ENCODE assay signal across 1 cellular context in the genomic region with DNA sequence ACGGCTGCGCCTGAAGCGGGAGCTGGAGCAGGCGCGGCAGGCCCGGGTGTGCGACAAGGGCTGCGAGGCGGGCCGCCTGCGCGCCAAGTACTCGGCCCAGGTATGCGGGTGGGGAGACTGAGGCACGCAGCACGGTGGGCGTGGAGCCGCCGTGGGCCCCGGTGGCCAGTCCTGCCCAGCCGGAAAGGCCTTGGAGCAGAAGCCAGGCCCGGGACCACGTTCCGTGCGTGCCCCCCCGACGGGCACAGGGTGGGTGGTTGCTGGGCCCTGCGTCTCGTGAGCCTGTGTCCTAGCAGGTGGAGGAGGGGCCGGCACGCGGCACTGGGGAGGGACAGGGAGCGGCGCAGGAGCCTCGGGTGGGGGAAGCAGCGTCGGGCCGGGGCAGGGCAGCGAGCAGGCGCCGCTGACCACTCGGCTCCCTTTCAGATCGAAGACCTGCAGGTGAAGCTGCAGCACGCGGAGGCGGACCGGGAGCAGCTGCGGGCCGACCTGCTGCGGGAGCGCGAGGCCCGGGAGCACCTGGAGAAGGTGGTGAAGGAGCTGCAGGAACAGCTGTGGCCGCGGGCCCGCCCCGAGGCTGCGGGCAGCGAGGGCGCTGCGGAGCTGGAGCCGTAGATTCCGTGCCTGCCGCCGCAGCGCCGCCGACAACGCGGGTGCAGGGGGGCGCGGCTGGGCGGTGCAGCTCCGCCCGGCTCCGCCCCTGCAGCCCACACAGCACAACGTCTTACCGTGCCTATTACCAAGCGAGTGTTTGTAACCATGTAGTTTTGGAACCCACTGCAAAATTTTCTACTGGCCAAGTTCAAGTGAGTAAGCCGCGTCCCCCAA.
TF ChIP-seq lines count a peak whose summit lies in the region.

No MANE protein-coding gene starts in this region.

TF ChIP-seq in K562, 482 proteins besides CTCF, POLR2A, EP300 and RAD21:
- TF ChIP-seq RBM25 (IDR thresholded peaks at IDR 0.05; ENCODE audit: low read depth, low read length, severe bottlenecking) (no peak), IFI16 (CRISPR knock-in tag; IDR thresholded peaks at IDR 0.05) (no peak), POLR2G (IDR thresholded peaks at IDR 0.05; ENCODE audit: low read depth, low read length) (peak; percentile 19; the same call in 1 of the 2 replicates), ZNF707 (CRISPR knock-in tag; conservative IDR thresholded peaks at IDR 0.05) (no peak), FOXO4 (CRISPR knock-in tag; IDR thresholded peaks at IDR 0.05) (no peak), ZNF445 (CRISPR knock-in tag; IDR thresholded peaks at IDR 0.05; ENCODE audit: low read depth) (no peak), RUNX1 (IDR thresholded peaks at IDR 0.05; ENCODE audit: low read depth) (no peak), E2F8 (IDR thresholded peaks at IDR 0.05; ENCODE audit: low read depth, partially characterized antibody) (no peak), ZBTB33 (CRISPR knock-in tag; IDR thresholded peaks at IDR 0.05) (peak; percentile 54), NFATC3 (IDR thresholded peaks at IDR 0.05) (no peak), HNRNPL (IDR thresholded peaks at IDR 0.05; ENCODE audit: low read depth, low read length) (0 out of 2 replicates have a peak, but pooled peaks have one; percentile 69), PYGO2 (tag; IDR thresholded peaks at IDR 0.05) (no peak), SMAD2 (IDR thresholded peaks at IDR 0.05; ENCODE audit: low read depth, low read length) (no peak), STAT6 (CRISPR knock-in tag; IDR thresholded peaks at IDR 0.05) (no peak), STAT5A (IDR thresholded peaks at IDR 0.05; ENCODE audit: borderline replicate concordance, low read length) (no peak), NCOA6 (IDR thresholded peaks at IDR 0.05) (no peak), ADNP (tag; IDR thresholded peaks at IDR 0.05) (no peak), TAF15 (IDR thresholded peaks at IDR 0.05; ENCODE audit: low read depth, low read length) (no peak), ZBTB11 (CRISPR knock-in tag; IDR thresholded peaks at IDR 0.05) (no peak), NFE2 (IDR thresholded peaks at IDR 0.05; ENCODE audit: low read depth) (no peak), RBBP5 (IDR thresholded peaks at IDR 0.05; ENCODE audit: borderline replicate concordance, insufficient read depth, low read length, poor library complexity, severe bottlenecking) (no peak), YBX1 (IDR thresholded peaks at IDR 0.05) (no peak), ZFX (CRISPR knock-in tag; IDR thresholded peaks at IDR 0.05) (no peak), TSC22D4 (tag; IDR thresholded peaks at IDR 0.05) (no peak), ZKSCAN8 (CRISPR knock-in tag; IDR thresholded peaks at IDR 0.05) (no peak), ATF1 (CRISPR knock-in tag; IDR thresholded peaks at IDR 0.05) (no peak), ATF1 (tag; IDR thresholded peaks at IDR 0.05) (no peak)
- TF ChIP-seq, protein P1, sequence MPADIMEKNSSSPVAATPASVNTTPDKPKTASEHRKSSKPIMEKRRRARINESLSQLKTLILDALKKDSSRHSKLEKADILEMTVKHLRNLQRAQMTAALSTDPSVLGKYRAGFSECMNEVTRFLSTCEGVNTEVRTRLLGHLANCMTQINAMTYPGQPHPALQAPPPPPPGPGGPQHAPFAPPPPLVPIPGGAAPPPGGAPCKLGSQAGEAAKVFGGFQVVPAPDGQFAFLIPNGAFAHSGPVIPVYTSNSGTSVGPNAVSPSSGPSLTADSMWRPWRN (IDR thresholded peaks at IDR 0.05; ENCODE audit: low read depth), result no peak
- TF ChIP-seq, protein P2, sequence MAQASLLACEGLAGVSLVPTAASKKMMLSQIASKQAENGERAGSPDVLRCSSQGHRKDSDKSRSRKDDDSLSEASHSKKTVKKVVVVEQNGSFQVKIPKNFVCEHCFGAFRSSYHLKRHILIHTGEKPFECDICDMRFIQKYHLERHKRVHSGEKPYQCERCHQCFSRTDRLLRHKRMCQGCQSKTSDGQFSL (CRISPR knock-in tag; IDR thresholded peaks at IDR 0.05), result peak; percentile 73; the same call in 1 of the 2 replicates
- TF ChIP-seq, protein P2 (tag; IDR thresholded peaks at IDR 0.05), result no peak
- TF ChIP-seq, protein P3, sequence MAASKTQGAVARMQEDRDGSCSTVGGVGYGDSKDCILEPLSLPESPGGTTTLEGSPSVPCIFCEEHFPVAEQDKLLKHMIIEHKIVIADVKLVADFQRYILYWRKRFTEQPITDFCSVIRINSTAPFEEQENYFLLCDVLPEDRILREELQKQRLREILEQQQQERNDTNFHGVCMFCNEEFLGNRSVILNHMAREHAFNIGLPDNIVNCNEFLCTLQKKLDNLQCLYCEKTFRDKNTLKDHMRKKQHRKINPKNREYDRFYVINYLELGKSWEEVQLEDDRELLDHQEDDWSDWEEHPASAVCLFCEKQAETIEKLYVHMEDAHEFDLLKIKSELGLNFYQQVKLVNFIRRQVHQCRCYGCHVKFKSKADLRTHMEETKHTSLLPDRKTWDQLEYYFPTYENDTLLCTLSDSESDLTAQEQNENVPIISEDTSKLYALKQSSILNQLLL (CRISPR knock-in tag; IDR thresholded peaks at IDR 0.05; ENCODE audit: borderline replicate concordance), result no peak
- TF ChIP-seq, protein P4, sequence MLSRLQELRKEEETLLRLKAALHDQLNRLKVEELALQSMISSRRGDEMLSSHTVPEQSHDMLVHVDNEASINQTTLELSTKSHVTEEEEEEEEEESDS (CRISPR knock-in tag; IDR thresholded peaks at IDR 0.05), result no peak
